ENCODE assay signal across 26 cellular contexts in genomic region chr6:142645663-142646062, GRCh38.
"Had no signal": no experiment of that assay in that cellular context is flagged by ENCODE, and none has a peak within 500 bp of the region (broad histone marks: within the 10 kb centered on the region; RNA-seq: fewer than 3 reads in every experiment).

No MANE protein-coding gene starts in this region.

- DNase-seq: effector CD8-positive, alpha-beta T cell; effector memory CD8-positive, alpha-beta T cell; endodermal cell; erythroblast; esophagus squamous epithelium; foreskin fibroblast; gastrocnemius medialis; glutamatergic neuron; head of caudate nucleus; heart right ventricle; hippocampal formation; left cardiac atrium; left lung; left ventricle myocardium superior; lower lobe of right lung; mesenchymal stem cell; mucosa of descending colon; naive B cell; naive thymus-derived CD8-positive, alpha-beta T cell had no signal

- H3K27me3 ChIP-seq: gastrocnemius medialis, left lung had no signal

- H3K9me3 ChIP-seq: esophagus squamous epithelium, gastrocnemius medialis, left lung, lower lobe of right lung, mucosa of descending colon had no signal

- ATAC-seq: effector memory CD8-positive, alpha-beta T cell; esophagus mucosa; gastrocnemius medialis; heart right ventricle; left cardiac atrium; left lung; left ventricle myocardium superior; lower lobe of right lung; mucosa of descending colon; naive thymus-derived CD8-positive, alpha-beta T cell had no signal

- H3K4me3 ChIP-seq: coronary artery, esophagus squamous epithelium, gastrocnemius medialis, heart right ventricle, left lung, lower lobe of right lung, mucosa of descending colon had no signal

- FAIRE-seq: colon, endometrium, islet of Langerhans, keratinocyte had no signal

- H3K27ac ChIP-seq: coronary artery, epithelial cell of prostate, esophagus squamous epithelium, gastrocnemius medialis, heart right ventricle, left lung, lower lobe of right lung had no signal

- H3K36me3 ChIP-seq: esophagus squamous epithelium, gastrocnemius medialis, heart right ventricle, left lung, lower lobe of right lung had no signal

- H3K4me1 ChIP-seq: esophagus squamous epithelium, gastrocnemius medialis, heart right ventricle, left lung, lower lobe of right lung had no signal
